18 cellular contexts compared by ENCODE assay signal in the genomic region with DNA sequence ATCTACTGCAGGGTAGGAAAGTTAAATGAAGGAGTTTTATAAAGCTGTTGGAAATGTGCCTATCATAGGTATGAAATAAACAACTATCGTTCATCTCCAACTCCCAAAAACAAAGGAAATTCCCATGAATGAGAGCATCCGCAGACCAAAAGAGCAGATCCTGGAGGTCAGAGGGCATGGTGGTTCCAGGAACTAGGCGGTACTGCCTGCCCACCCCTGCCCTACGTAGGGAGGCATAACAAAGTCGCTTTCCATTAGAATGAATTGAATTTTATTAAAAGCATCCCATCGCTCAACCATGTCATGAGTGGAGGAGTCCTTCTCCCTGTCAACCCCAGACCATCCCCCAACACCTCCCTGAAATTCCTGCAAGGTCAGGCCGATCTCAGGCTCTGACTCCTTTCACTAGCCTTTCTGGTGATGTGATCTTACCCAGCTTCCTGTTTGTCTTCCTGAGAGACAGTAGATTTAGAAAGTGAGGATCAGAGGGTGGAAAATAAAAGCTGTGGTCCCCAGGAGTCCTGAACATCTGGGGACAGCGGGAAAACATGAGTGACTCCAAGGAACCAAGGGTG. TPM values are rescaled to one million over a fixed set of nuclear protein-coding genes. Genes with fewer than 3 reads are reported as not detected.
DNase-seq lines count a peak whose midpoint lies in the region; ATAC-seq and TF ChIP-seq lines count a peak whose summit lies in the region.
"Had no signal": no experiment of that assay in that cellular context is flagged by ENCODE, and none has a peak within 500 bp of the region (broad histone marks: within the 10 kb centered on the region; RNA-seq: fewer than 3 reads in every experiment).

A gene with protein sequence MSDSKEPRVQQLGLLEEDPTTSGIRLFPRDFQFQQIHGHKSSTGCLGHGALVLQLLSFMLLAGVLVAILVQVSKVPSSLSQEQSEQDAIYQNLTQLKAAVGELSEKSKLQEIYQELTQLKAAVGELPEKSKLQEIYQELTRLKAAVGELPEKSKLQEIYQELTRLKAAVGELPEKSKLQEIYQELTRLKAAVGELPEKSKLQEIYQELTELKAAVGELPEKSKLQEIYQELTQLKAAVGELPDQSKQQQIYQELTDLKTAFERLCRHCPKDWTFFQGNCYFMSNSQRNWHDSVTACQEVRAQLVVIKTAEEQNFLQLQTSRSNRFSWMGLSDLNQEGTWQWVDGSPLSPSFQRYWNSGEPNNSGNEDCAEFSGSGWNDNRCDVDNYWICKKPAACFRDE (plus strand): TSS at position 525 of the 575 bp plus-strand sequence. CDS start 24 bp downstream, at position 549.

- H3K27me3 ChIP-seq in right lobe of liver, result no peaks in the 10 kb centered on the region
- no peaks in the 10 kb centered on the region for H3K27me3 ChIP-seq in ascending aorta

- 45% methylated on average over 7 of the region's 8 CpGs for WGBS in right lobe of liver (ENCODE audit: insufficient coverage, low coverage, low lambda C conversion rate, missing lambda C conversion rate)

- intact Hi-C loops in activated B cell treated with CpG ODN at 0.5 μM for 24 hours (cut with micrococcal nuclease) (no loop called here), right lobe of liver (cut with DNase I) (no loop called here), ascending aorta (cut with DNase I) (no loop called here)

- H3K9me3 ChIP-seq in right lobe of liver, result no peaks in the 10 kb centered on the region
- H3K9me3 ChIP-seq in ascending aorta, result peaks cover 11 to 21% of the 10 kb centered on the region in 2 donors

- POLR2A ChIA-PET in activated B cell treated with CpG ODN at 0.5 μM for 24 hours (lab: Charles Lee), result interaction anchor here (1.3 kb wide), 1 partner anchor 11 kb away, joined by 4 read pairs; no protein-coding TSS in a partner anchor

- H3K4me3 ChIP-seq in right lobe of liver, result peak within 1 kb of the TSS in 1 of 3 donors; percentile 9
- no peak within 1 kb of the TSS for H3K4me3 ChIP-seq in ascending aorta
- H3K4me3 ChIP-seq: PC-9 had no signal

- TF ChIP-seq CTCF in activated B cell treated with CpG ODN at 0.5 μM for 24 hours (IDR thresholded peaks at IDR 0.05) (no peak), right lobe of liver (IDR thresholded peaks at IDR 0.05) (no peak), ascending aorta (IDR thresholded peaks at IDR 0.05) (no peak)

- no peak for ATAC-seq in activated T-cell treated with anti-CD3 and anti-CD28 coated beads, Interleukin-2, amount 50 U/mL, for 72 hours (replicated peaks in 1 of 2)
- ATAC-seq in activated B cell treated with CpG ODN at 0.5 μM for 24 hours (ENCODE audit: low read depth) (no peak), right lobe of liver (peak; percentile 59 to 68 (median 64))

- peaks cover 3% of the 10 kb centered on the region for H3K4me1 Mint-ChIP-seq in activated T-cell treated with anti-CD3 and anti-CD28 coated beads, Interleukin-2, amount 50 U/mL, for 24 hours (ENCODE audit: low read depth)
- peaks cover 5% of the 10 kb centered on the region for H3K4me1 Mint-ChIP-seq in activated T-cell treated with anti-CD3 and anti-CD28 coated beads, Interleukin-2, amount 50 U/mL, for 72 hours (ENCODE audit: low read depth)
- H3K4me1 Mint-ChIP-seq in activated B cell treated with CpG ODN at 0.5 μM for 24 hours, result peaks cover 19% of the 10 kb centered on the region
- H3K4me1 Mint-ChIP-seq: CD8-positive, alpha-beta memory T cell had no signal

- TF ChIP-seq POLR2A in right lobe of liver (IDR thresholded peaks at IDR 0.05), result no peak

- H3K27ac ChIP-seq in right lobe of liver, result peak within 1 kb of the TSS in 1 of 3 donors; percentile 43
- no peak within 1 kb of the TSS for H3K27ac ChIP-seq in ascending aorta
- H3K27ac ChIP-seq: PC-9, RWPE1 had no signal

- H3K4me1 ChIP-seq in right lobe of liver (no peaks in the 10 kb centered on the region), ascending aorta (no peaks in the 10 kb centered on the region)

- CTCF ChIA-PET in activated B cell treated with CpG ODN at 0.5 μM for 24 hours (lab: Charles Lee), result interaction anchor here (0.6 kb wide), 1 partner anchor 891 kb away, joined by 3 read pairs; no protein-coding TSS in a partner anchor

- H3K27ac Mint-ChIP-seq in activated T-cell treated with anti-CD3 and anti-CD28 coated beads, Interleukin-2, amount 50 U/mL, for 24 hours, result no peak within 1 kb of the TSS
- H3K27ac Mint-ChIP-seq in activated T-cell treated with anti-CD3 and anti-CD28 coated beads, Interleukin-2, amount 50 U/mL, for 72 hours, result no peak within 1 kb of the TSS
- H3K27ac Mint-ChIP-seq in activated B cell treated with CpG ODN at 0.5 μM for 24 hours, result peak within 1 kb of the TSS; percentile 69

- peaks cover 33% of the 10 kb centered on the region for H3K27me3 Mint-ChIP-seq in activated T-cell treated with anti-CD3 and anti-CD28 coated beads, Interleukin-2, amount 50 U/mL, for 24 hours
- H3K27me3 Mint-ChIP-seq in activated T-cell treated with anti-CD3 and anti-CD28 coated beads, Interleukin-2, amount 50 U/mL, for 72 hours (ENCODE audit: low read depth), result peaks cover 31% of the 10 kb centered on the region
- H3K27me3 Mint-ChIP-seq in activated B cell treated with CpG ODN at 0.5 μM for 24 hours, result peaks cover 8% of the 10 kb centered on the region

- peak; percentile 21 for DNase-seq in activated T-cell treated with anti-CD3 and anti-CD28 coated beads, Interleukin-2, amount 50 U/mL, for 24 hours
- no peak for DNase-seq in activated T-cell treated with anti-CD3 and anti-CD28 coated beads, Interleukin-2, amount 50 U/mL, for 72 hours
- no peak for DNase-seq in activated B cell treated with CpG ODN at 0.5 μM for 24 hours
- DNase-seq in right lobe of liver, result no peak
- DNase-seq in ascending aorta (ENCODE audit: low spot score in 2 of 2), result no peak
- DNase-seq in activated CD4-positive, alpha-beta T cell treated with anti-CD3 and anti-CD28 coated beads, Interleukin-2, amount 50 U/mL, for 1 hour, result no peak
- no peak for DNase-seq in activated CD8-positive, alpha-beta memory T cell treated with anti-CD3 and anti-CD28 coated beads, Interleukin-2, amount 50 U/mL, for 4 hours
- DNase-seq: CD8-positive, alpha-beta memory T cell; KG1; NCI-H1417; NCI-H187; NCI-H2107; NCI-H510A treated with DMSO at 0.1 percent for 48 hours; NCI-H774; PC-9; SIG-M5 had no signal

- peaks cover 22% of the 10 kb centered on the region for H3K9me3 Mint-ChIP-seq in activated T-cell treated with anti-CD3 and anti-CD28 coated beads, Interleukin-2, amount 50 U/mL, for 24 hours
- H3K9me3 Mint-ChIP-seq in activated T-cell treated with anti-CD3 and anti-CD28 coated beads, Interleukin-2, amount 50 U/mL, for 72 hours, result peaks cover 6 to 9% of the 10 kb centered on the region in 2 donors
- H3K9me3 Mint-ChIP-seq in activated B cell treated with CpG ODN at 0.5 μM for 24 hours, result peaks cover 5% of the 10 kb centered on the region

- H3K36me3 Mint-ChIP-seq in activated T-cell treated with anti-CD3 and anti-CD28 coated beads, Interleukin-2, amount 50 U/mL, for 24 hours (ENCODE audit: low read depth), result peaks cover 5% of the 10 kb centered on the region
- peaks cover 5 to 17% of the 10 kb centered on the region in 2 donors for H3K36me3 Mint-ChIP-seq in activated T-cell treated with anti-CD3 and anti-CD28 coated beads, Interleukin-2, amount 50 U/mL, for 72 hours (ENCODE audit: insufficient read depth in 2 of 2)
- H3K36me3 Mint-ChIP-seq in activated B cell treated with CpG ODN at 0.5 μM for 24 hours (ENCODE audit: low read depth), result peaks cover 4% of the 10 kb centered on the region

- H3K36me3 ChIP-seq in right lobe of liver, result no peaks in the 10 kb centered on the region
- H3K36me3 ChIP-seq in ascending aorta, result no peaks in the 10 kb centered on the region

- no peak within 1 kb of the TSS for H3K4me3 Mint-ChIP-seq in activated T-cell treated with anti-CD3 and anti-CD28 coated beads, Interleukin-2, amount 50 U/mL, for 24 hours
- H3K4me3 Mint-ChIP-seq in activated T-cell treated with anti-CD3 and anti-CD28 coated beads, Interleukin-2, amount 50 U/mL, for 72 hours, result no peak within 1 kb of the TSS
- H3K4me3 Mint-ChIP-seq in activated B cell treated with CpG ODN at 0.5 μM for 24 hours, result peak within 1 kb of the TSS; percentile 20
- H3K4me3 Mint-ChIP-seq: CD8-positive, alpha-beta memory T cell had no signal

RNA-seq across cellular contexts. Expression of the gene that starts here (rescaled TPM):
- not detected for total RNA-seq in activated T-cell treated with anti-CD3 and anti-CD28 coated beads, Interleukin-2, amount 50 U/mL, for 72 hours
- 1.3 and 2.0 TPM in 2 replicates for total RNA-seq in activated B cell treated with CpG ODN at 0.5 μM for 24 hours
- total RNA-seq in right lobe of liver, result 10 to 100 TPM; 12.8 to 64.8 (median 20.8) TPM
- total RNA-seq in ascending aorta, result not detected
- total RNA-seq: CD8-positive, alpha-beta memory T cell; H4; PC-9 had no signal

Comparison
In these comparisons a context has a peak if more than half of its experiments do, and no peak if none do; other contexts are left out.
1. ATAC-seq: peak in right lobe of liver (4 of 4); none in activated T-cell treated with anti-CD3 and anti-CD28 coated beads, Interleukin-2, amount 50 U/mL, for 72 hours (0 of 2) and activated B cell treated with CpG ODN at 0.5 μM for 24 hours (single experiment).